In genomic region chrX:46235778-46236177, GRCh38 we compare ENCODE assay signal across 25 cellular contexts.
"Had no signal": no experiment of that assay in that cellular context is flagged by ENCODE, and none has a peak within 500 bp of the region (broad histone marks: within the 10 kb centered on the region; RNA-seq: fewer than 3 reads in every experiment).

No MANE protein-coding gene starts in this region.

- ATAC-seq: activated CD8-positive, alpha-beta T cell treated with anti-CD3 and anti-CD28 coated beads for 36 hours; body of pancreas; foreskin keratinocyte; gastrocnemius medialis; heart left ventricle; WTC11 had no signal

- H3K9me3 ChIP-seq: adrenal gland, body of pancreas, colonic mucosa, gastrocnemius medialis had no signal

- H3K4me3 ChIP-seq: adrenal gland, body of pancreas, cardiac muscle cell, colonic mucosa, esophagus muscularis mucosa, gastrocnemius medialis, heart left ventricle had no signal

- H3K27ac ChIP-seq: adrenal gland, body of pancreas, cardiac muscle cell, colonic mucosa, esophagus muscularis mucosa, foreskin keratinocyte, gastrocnemius medialis, heart left ventricle had no signal

- H3K4me1 ChIP-seq: adrenal gland, body of pancreas, colonic mucosa, esophagus muscularis mucosa, foreskin keratinocyte, gastrocnemius medialis, heart left ventricle had no signal

- H3K27me3 ChIP-seq: body of pancreas, cardiac muscle cell, colonic mucosa, esophagus muscularis mucosa, foreskin keratinocyte, gastrocnemius medialis, heart left ventricle had no signal

- DNase-seq: activated CD4-positive, alpha-beta T cell treated with anti-CD3 and anti-CD28 coated beads for 48 hours; activated CD4-positive, alpha-beta T cell treated with anti-CD3 and anti-CD28 coated beads, Interleukin-2, amount 50 U/mL, for 1 hour; activated CD4-positive, alpha-beta T cell treated with anti-CD3 and anti-CD28 coated beads, Interleukin-2, amount 50 U/mL, for 48 hours; activated CD8-positive, alpha-beta memory T cell treated with anti-CD3 and anti-CD28 coated beads for 24 hours; activated CD8-positive, alpha-beta T cell treated with anti-CD3 and anti-CD28 coated beads for 36 hours; activated effector memory CD4-positive, alpha-beta T cell treated with anti-CD3 and anti-CD28 coated beads, Interleukin-2, amount 50 U/mL, for 16 hours; activated naive CD4-positive, alpha-beta T cell treated with anti-CD3 and anti-CD28 coated beads for 36 hours; activated naive CD8-positive, alpha-beta T cell treated with anti-CD3 and anti-CD28 coated beads for 36 hours; activated naive CD8-positive, alpha-beta T cell treated with anti-CD3 and anti-CD28 coated beads, Interleukin-2, amount 50 U/mL, for 24 hours; activated T-cell treated with anti-CD3 and anti-CD28 coated beads, Interleukin-2, amount 50 U/mL, for 48 hours; adrenal gland; amygdala; aorta; body of pancreas; central memory CD4-positive, alpha-beta T cell; cerebellar nuclear complex; colonic mucosa; effector CD8-positive, alpha-beta T cell; foreskin keratinocyte; gastrocnemius medialis; glutamatergic neuron; heart left ventricle had no signal

- H3K36me3 ChIP-seq: adrenal gland, cardiac muscle cell, colonic mucosa, esophagus muscularis mucosa, gastrocnemius medialis, heart left ventricle had no signal
